ENCODE assay signal across 25 cellular contexts in the genomic region with DNA sequence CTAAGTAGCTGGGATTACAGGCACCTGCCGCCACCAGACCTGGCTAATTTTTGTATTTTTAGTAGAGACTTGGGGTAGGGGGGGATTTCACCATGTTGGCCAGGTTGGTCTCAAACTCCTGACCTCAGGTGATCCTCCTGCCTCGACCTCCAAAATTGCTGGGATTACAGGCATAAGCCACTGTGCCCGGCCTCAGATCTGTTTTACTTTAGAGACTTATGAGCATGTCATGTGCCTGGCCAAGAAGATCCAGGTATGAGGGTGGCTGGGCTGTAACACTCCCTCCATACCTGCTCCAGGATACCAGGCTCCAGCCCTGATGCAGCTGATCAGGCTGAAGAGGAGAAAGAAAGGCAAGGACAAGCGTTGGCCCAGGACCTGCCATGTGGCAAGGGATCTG.
"Had no signal": no experiment of that assay in that cellular context is flagged by ENCODE, and none has a peak within 500 bp of the region (broad histone marks: within the 10 kb centered on the region; RNA-seq: fewer than 3 reads in every experiment).

No MANE protein-coding gene starts in this region.

- H3K4me1 ChIP-seq: neural progenitor cell, prostate gland had no signal

- H3K9me3 ChIP-seq: esophagus squamous epithelium, prostate gland, thoracic aorta, tibial nerve, upper lobe of left lung had no signal

- H3K4me3 Mint-ChIP-seq: effector memory CD8-positive, alpha-beta T cell; immature natural killer cell; naive thymus-derived CD4-positive, alpha-beta T cell; nephron; neural progenitor cell; stimulated activated naive B cell treated with anti-CD40 and anti-IgM and Interleukin-4, amounts not matched to agents 10 μg/mL and 1 μg/mL and 100 μg/mL, for 72 hours; stimulated activated naive CD8-positive, alpha-beta T cell treated with anti-CD3 and anti-CD28 coated beads, Interleukin-15, Interleukin-2, amounts not matched to agents 100 ng/mL and 50 ng/mL, for 24 hours had no signal

- H3K36me3 ChIP-seq: esophagus squamous epithelium, neural progenitor cell, prostate gland, thoracic aorta, tibial nerve, upper lobe of left lung had no signal

- H3K9ac ChIP-seq: neural progenitor cell had no signal

- H2AFZ ChIP-seq: neural progenitor cell had no signal

- H3K4me2 ChIP-seq: neural progenitor cell had no signal

- H3K36me3 Mint-ChIP-seq: immature natural killer cell; naive thymus-derived CD4-positive, alpha-beta T cell; neural progenitor cell had no signal

- DNase-seq: cortex of kidney; effector memory CD8-positive, alpha-beta T cell; erythroblast; esophagus squamous epithelium; foreskin melanocyte; glutamatergic neuron; hypothalamus; immature natural killer cell; mesendoderm; midbrain; naive thymus-derived CD4-positive, alpha-beta T cell; nucleus accumbens; right cardiac atrium; stimulated activated CD4-positive, alpha-beta T cell treated with anti-CD3 and anti-CD28 coated beads, Interleukin-15, amount 100 ng/mL, for 24 hours; stimulated activated CD4-positive, alpha-beta T cell treated with anti-CD3 and anti-CD28 coated beads, Interleukin-2, amount 100 ng/mL, for 48 hours; stimulated activated naive B cell treated with anti-CD40 and anti-IgM and Interleukin-4, amounts not matched to agents 10 μg/mL and 1 μg/mL and 100 μg/mL, for 72 hours; upper lobe of left lung had no signal

- H3K27ac ChIP-seq: esophagus squamous epithelium, neural progenitor cell, prostate gland, skin epidermis, thoracic aorta, tibial nerve, upper lobe of left lung had no signal

- ATAC-seq: effector memory CD8-positive, alpha-beta T cell; left lobe of liver; right cardiac atrium had no signal

- H3K27me3 ChIP-seq: esophagus squamous epithelium, neural progenitor cell, tibial nerve, upper lobe of left lung had no signal

- H3K9me3 Mint-ChIP-seq: effector memory CD8-positive, alpha-beta T cell; naive thymus-derived CD4-positive, alpha-beta T cell; nephron; stimulated activated naive CD8-positive, alpha-beta T cell treated with anti-CD3 and anti-CD28 coated beads, Interleukin-15, Interleukin-2, amounts not matched to agents 100 ng/mL and 50 ng/mL, for 24 hours had no signal

- H3K27ac Mint-ChIP-seq: effector memory CD8-positive, alpha-beta T cell; immature natural killer cell; naive thymus-derived CD4-positive, alpha-beta T cell; nephron; neural progenitor cell; stimulated activated naive B cell treated with anti-CD40 and anti-IgM and Interleukin-4, amounts not matched to agents 10 μg/mL and 1 μg/mL and 100 μg/mL, for 72 hours; stimulated activated naive CD8-positive, alpha-beta T cell treated with anti-CD3 and anti-CD28 coated beads, Interleukin-15, Interleukin-2, amounts not matched to agents 100 ng/mL and 50 ng/mL, for 24 hours had no signal

- H3K4me3 ChIP-seq: esophagus squamous epithelium, neural progenitor cell, prostate gland, skin epidermis, thoracic aorta, tibial nerve, upper lobe of left lung had no signal
